Comparison of ENCODE assay signal across 34 cellular contexts in the genomic region with DNA sequence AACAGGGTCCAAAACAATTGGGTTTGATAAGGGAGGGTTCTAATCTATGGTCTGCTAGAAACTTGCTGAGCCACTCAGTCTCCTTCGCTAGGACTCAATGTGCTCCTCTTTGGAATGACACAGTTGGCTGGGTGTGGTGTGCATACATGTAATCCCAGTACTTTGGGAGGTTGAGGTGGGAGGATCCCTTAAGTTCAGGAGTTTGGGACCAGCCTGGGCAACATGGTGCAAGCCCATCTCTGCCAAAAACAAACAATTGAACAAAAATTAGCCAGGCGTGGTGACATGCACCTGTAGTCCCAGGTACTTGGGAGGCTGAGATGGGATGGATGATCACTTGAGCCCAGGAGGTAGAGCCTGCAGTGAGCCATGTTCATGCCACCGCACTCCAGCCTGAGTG. TPM values are rescaled to one million over a fixed set of nuclear protein-coding genes. Genes with fewer than 3 reads are reported as not detected.
"Had no signal": no experiment of that assay in that cellular context is flagged by ENCODE, and none has a peak within 500 bp of the region (broad histone marks: within the 10 kb centered on the region; RNA-seq: fewer than 3 reads in every experiment).

No MANE protein-coding gene starts in this region.

- H3K36me3 ChIP-seq: MG63 had no signal

- H3K4me3 ChIP-seq: MG63 had no signal

- H3K27ac ChIP-seq: KMS-11 had no signal

- DNase-seq: Karpas-422, Kasumi-1, MG63, MM.1S, MV-4-11, NCI-H1048, NCI-H1092, NCI-H1105, NCI-H1105 treated with DMSO at 0.1 percent for 48 hours, NCI-H1417, NCI-H1417 treated with DMSO at 0.1 percent for 48 hours, NCI-H1436, NCI-H1436 treated with DMSO at 0.1 percent for 48 hours, NCI-H146, NCI-H1694, NCI-H1694 treated with DMSO at 0.1 percent for 48 hours, NCI-H187, NCI-H187 treated with DMSO at 0.1 percent for 48 hours, NCI-H1930, NCI-H2029, NCI-H2029 treated with DMSO at 0.1 percent for 48 hours, NCI-H2081, NCI-H2081 treated with DMSO at 0.1 percent for 48 hours, NCI-H2107, NCI-H2171, NCI-H2171 treated with DMSO at 0.1 percent for 48 hours, NCI-H2227 treated with DMSO at 0.1 percent for 48 hours, NCI-H226, NCI-H345, NCI-H446, NCI-H446 treated with DMSO at 0.1 percent for 48 hours, NCI-H510A had no signal

- H3K9me3 ChIP-seq: MG63 had no signal

RNA-seq across cellular contexts. Expression of gene KIF4B, which starts 2.7 kb away (rescaled TPM):
- total RNA-seq: MCF 10A had no signal
